Comparison of ENCODE assay signal across 22 cellular contexts in genomic region chr5:57434227-57434640, GRCh38. TPM values are rescaled to one million over a fixed set of nuclear protein-coding genes. Genes with fewer than 3 reads are reported as not detected.
A peak's percentile ranks its signal among the peaks of the same experiment; 100 is the strongest.
DNase-seq lines count a peak whose midpoint lies in the region; ATAC-seq, FAIRE-seq and TF ChIP-seq lines count a peak whose summit lies in the region.
"Had no signal": no experiment of that assay in that cellular context is flagged by ENCODE, and none has a peak within 500 bp of the region (broad histone marks: within the 10 kb centered on the region; RNA-seq: fewer than 3 reads in every experiment).

No MANE protein-coding gene starts in this region.

- H3K4me1 Mint-ChIP-seq in activated T-cell treated with anti-CD3 and anti-CD28 coated beads, Interleukin-2, amount 50 U/mL, for 4 hours (ENCODE audit: low read depth) = no peaks in the 10 kb centered on the region

- no peaks in the 10 kb centered on the region for H3K9me1 ChIP-seq in endothelial cell of umbilical vein (replicated peaks; ENCODE audit: control insufficient read depth, extremely low read depth, insufficient read depth, low read length)

- intact Hi-C loops in Right ventricle myocardium inferior (cut with DNase I) = loop anchor here (10.0 kb wide), 1 partner anchor 139 kb away; no protein-coding TSS in a partner anchor
- intact Hi-C loops in endothelial cell of umbilical vein (cut with micrococcal nuclease) = loop anchor here (2.0 kb wide), 1 partner anchor 135 kb away; no protein-coding TSS in a partner anchor

- no peaks in the 10 kb centered on the region for H3K36me3 Mint-ChIP-seq in activated T-cell treated with anti-CD3 and anti-CD28 coated beads, Interleukin-2, amount 50 U/mL, for 4 hours (ENCODE audit: insufficient read depth)

- H3K9me3 Mint-ChIP-seq in activated T-cell treated with anti-CD3 and anti-CD28 coated beads, Interleukin-2, amount 50 U/mL, for 4 hours = no peaks in the 10 kb centered on the region

- no peak overlapping the region for H2AFZ ChIP-seq in endothelial cell of umbilical vein (ENCODE audit: low read depth, low read length)
- H2AFZ ChIP-seq: parathyroid adenoma had no signal

- H3K9ac ChIP-seq in endothelial cell of umbilical vein (replicated peaks; ENCODE audit: extremely low read depth, insufficient read depth, low read length) = no peak overlapping the region
- H3K9ac ChIP-seq: BLaER1, parathyroid adenoma had no signal

- H3K79me2 ChIP-seq in endothelial cell of umbilical vein (ENCODE audit: control insufficient read depth, insufficient read depth, low read length) = no peaks in the 10 kb centered on the region
- H3K79me2 ChIP-seq: parathyroid adenoma had no signal

- POLR2A ChIA-PET in endothelial cell of umbilical vein (lab: Charles Lee) = no interaction called here

- H3K4me2 ChIP-seq in endothelial cell of umbilical vein (ENCODE audit: insufficient read depth, low read length) = peak overlapping the region; percentile 39
- H3K4me2 ChIP-seq: BLaER1 had no signal

- TF ChIP-seq CTCF in right atrium auricular region (IDR thresholded peaks at IDR 0.05) (no peak), endothelial cell of umbilical vein (IDR thresholded peaks at IDR 0.05; ENCODE audit: extremely low read depth in 1 of 2, insufficient read depth in 1 of 2, low read depth in 1 of 2, low read length in 2 of 2) (no peak)

- FAIRE-seq in endothelial cell of umbilical vein (lab: Jason Lieb, UNC) = peak; percentile 47
- FAIRE-seq in urothelium cell line (lab: Jason Lieb, UNC) = peak; percentile 92
- FAIRE-seq: K562 had no signal

- no peaks in the 10 kb centered on the region for H4K20me1 ChIP-seq in endothelial cell of umbilical vein (replicated peaks; ENCODE audit: control insufficient read depth, extremely low read depth, insufficient read depth, low read length)
- H4K20me1 ChIP-seq: BLaER1 had no signal

- H3K27ac ChIP-seq in right atrium auricular region = no peak overlapping the region
- H3K27ac ChIP-seq in endothelial cell of umbilical vein (ENCODE audit: insufficient read depth, low read depth, low read length) = peak overlapping the region; percentile 93
- H3K27ac ChIP-seq: 22Rv1, BLaER1, parathyroid adenoma, SK-N-MC had no signal

- H3K4me3 ChIP-seq in right atrium auricular region (no peak overlapping the region), endothelial cell of umbilical vein (replicated peaks in 1 of 3; ENCODE audit: insufficient read depth in 1 of 3, low read depth in 1 of 3, low read length in 3 of 3) (no peak overlapping the region)
- H3K4me3 ChIP-seq: BLaER1, K562, SK-N-MC, thoracic aorta had no signal

- H3K9me3 ChIP-seq in right atrium auricular region = no peaks in the 10 kb centered on the region
- no peaks in the 10 kb centered on the region for H3K9me3 ChIP-seq in endothelial cell of umbilical vein (replicated peaks; ENCODE audit: control insufficient read depth, insufficient read depth, low read length)
- H3K9me3 ChIP-seq: thoracic aorta had no signal

- no peak for DNase-seq in Right ventricle myocardium inferior (ENCODE audit: missing footprints)
- no peak for DNase-seq in right atrium auricular region (ENCODE audit: low spot score)
- peak; percentile 78 for DNase-seq in endothelial cell of umbilical vein (ENCODE audit: low read depth, low spot score)
- DNase-seq in lung microvascular endothelial cell (ENCODE audit: low read depth in 2 of 2) = peak; percentile 26 to 41
- no peak for DNase-seq in urothelium cell line (ENCODE audit: low spot score)
- no peak for DNase-seq in activated T-cell treated with anti-CD3 and anti-CD28 coated beads, Interleukin-2, amount 50 U/mL, for 4 hours
- no peak for DNase-seq in cerebellum (ENCODE audit: low spot score)
- no peak for DNase-seq in activated gamma-delta T cell treated with Interleukin-2 at 50 U/mL for 16 hours
- DNase-seq: activated CD4-positive, CD25-positive, alpha-beta regulatory T cell treated with anti-CD3 and anti-CD28 coated beads, Interleukin-2, amount 50 U/mL, for 72 hours; amniotic stem cell; GDM1; HCEC 1CT; NCI-H2029; NCI-H510A treated with DMSO at 0.1 percent for 48 hours; T-helper 9 cell had no signal

- peaks cover 0 to 7% of the 10 kb centered on the region in 2 donors for H3K4me1 ChIP-seq in right atrium auricular region
- peaks cover 56% of the 10 kb centered on the region for H3K4me1 ChIP-seq in endothelial cell of umbilical vein (ENCODE audit: control insufficient read depth, extremely low read depth, insufficient read depth, low read length)
- H3K4me1 ChIP-seq: parathyroid adenoma had no signal

- H3K36me3 ChIP-seq in right atrium auricular region (no peaks in the 10 kb centered on the region), endothelial cell of umbilical vein (ENCODE audit: control insufficient read depth in 2 of 2, extremely low read depth in 1 of 2, insufficient read depth in 2 of 2, low read length in 2 of 2) (no peaks in the 10 kb centered on the region)
- H3K36me3 ChIP-seq: BLaER1, thoracic aorta had no signal

- H3K27me3 ChIP-seq in right atrium auricular region = no peaks in the 10 kb centered on the region
- no peaks in the 10 kb centered on the region for H3K27me3 ChIP-seq in endothelial cell of umbilical vein (ENCODE audit: control insufficient read depth in 2 of 2, insufficient read depth in 2 of 2, low read length in 2 of 2)
- H3K27me3 ChIP-seq: BLaER1 had no signal

- BruUV-seq in endothelial cell of umbilical vein (replicated peaks; lab: Mats Ljungman, UMichigan) = no TSS peak

- H3K4me3 Mint-ChIP-seq in activated T-cell treated with anti-CD3 and anti-CD28 coated beads, Interleukin-2, amount 50 U/mL, for 4 hours = no peak overlapping the region

- ATAC-seq in Right ventricle myocardium inferior = peak; percentile 64
- ATAC-seq in activated T-cell treated with anti-CD3 and anti-CD28 coated beads, Interleukin-2, amount 50 U/mL, for 4 hours = no peak
- ATAC-seq: K562 had no signal

- CTCF ChIA-PET in endothelial cell of umbilical vein (lab: Charles Lee) = interaction anchor here (1.0 to 2.5 kb wide), 4 partner anchors 51 to 1027 kb away, joined by 7 to 11 read pairs (median 8); no protein-coding TSS in a partner anchor

- peaks cover 4% of the 10 kb centered on the region for H3K27me3 Mint-ChIP-seq in activated T-cell treated with anti-CD3 and anti-CD28 coated beads, Interleukin-2, amount 50 U/mL, for 4 hours (ENCODE audit: low read depth)

- dilution Hi-C loops in endothelial cell of umbilical vein (cut with MboI; ENCODE audit: extremely low pct_ligation_motif_present, low sequenced_read_pairs) = no loop called here

- TF ChIP-seq POLR2A in endothelial cell of umbilical vein (IDR thresholded peaks at IDR 0.05; ENCODE audit: low read depth, low read length) = no peak

TF ChIP-seq in endothelial cell of umbilical vein, 7 proteins besides CTCF, POLR2A, EP300 and RAD21:
- TF ChIP-seq POLR2AphosphoS5 (IDR thresholded peaks at IDR 0.05; ENCODE audit: insufficient read depth, low read depth, low read length) = peak; percentile 35
- peak; percentile 81 for TF ChIP-seq GATA2 (IDR thresholded peaks at IDR 0.05; ENCODE audit: insufficient read depth, insufficient read length, low read depth, low read length)
- no peak for TF ChIP-seq MAX (IDR thresholded peaks at IDR 0.05; ENCODE audit: insufficient read depth, insufficient read length)
- peak; percentile 62 for TF ChIP-seq FOS (IDR thresholded peaks at IDR 0.05; ENCODE audit: borderline replicate concordance, insufficient read depth, low read length)
- TF ChIP-seq JUN (IDR thresholded peaks at IDR 0.05; ENCODE audit: borderline replicate concordance, insufficient read depth, insufficient read length, low read depth) = peak; percentile 49

RNA-seq across cellular contexts. Expression of gene ACTBL2, which starts 48.4 kb away (rescaled TPM):
- total RNA-seq in Right ventricle myocardium inferior (not detected), right atrium auricular region (under 1 TPM in 1 of 2 donors, not detected in 1; 0.12 TPM), endothelial cell of umbilical vein (not detected in 2 replicates), lung microvascular endothelial cell (under 0.01 TPM in 1 of 2 replicates, not detected in the other), cerebellum (not detected)
- polyA plus RNA-seq in endothelial cell of umbilical vein = 0.03 and 0.08 TPM in 2 replicates
- 0.03 and 0.04 TPM in 2 replicates for polyA plus RNA-seq in endothelial cell of umbilical vein (2011; cell fraction: cytosol; rRNA removed)
- 0.09 and 0.17 TPM in 2 replicates for polyA plus RNA-seq in endothelial cell of umbilical vein (2011; cell fraction: nucleus; rRNA removed)
- polyA plus RNA-seq in endothelial cell of umbilical vein (2012) = 0.07 and 0.09 TPM in 2 replicates
- not detected in 2 replicates for polyA minus RNA-seq in endothelial cell of umbilical vein
- not detected for polyA minus RNA-seq in endothelial cell of umbilical vein (2011; cell fraction: cytosol; rRNA and poly(A)+ RNA removed)
- 0.24 TPM in 1 of 2 replicates, not detected in the other for polyA minus RNA-seq in endothelial cell of umbilical vein (2011; cell fraction: nucleus; rRNA and poly(A)+ RNA removed)
- not detected for total RNA-seq in activated T-cell treated with anti-CD3 and anti-CD28 coated beads, Interleukin-2, amount 50 U/mL, for 4 hours
- total RNA-seq: K562, liver, thoracic aorta had no signal
- polyA plus RNA-seq: K562, liver had no signal

Comparison
In these comparisons a context has a peak if more than half of its experiments do, and no peak if none do; other contexts are left out.
1. DNase-seq: peak in endothelial cell of umbilical vein (single experiment) and lung microvascular endothelial cell (2 of 2); none in Right ventricle myocardium inferior (single experiment), right atrium auricular region (single experiment), urothelium cell line (single experiment), activated T-cell treated with anti-CD3 and anti-CD28 coated beads, Interleukin-2, amount 50 U/mL, for 4 hours (single experiment), cerebellum (single experiment) and activated gamma-delta T cell treated with Interleukin-2 at 50 U/mL for 16 hours (single experiment).